ENCODE assay signal across 1 cellular context in genomic region chr12:123621101-123621500, GRCh38.
TF ChIP-seq lines count a peak whose summit lies in the region.

No MANE protein-coding gene starts in this region.

TF ChIP-seq in HepG2, 621 proteins besides CTCF, POLR2A, EP300 and RAD21:
- TF ChIP-seq, protein P1, sequence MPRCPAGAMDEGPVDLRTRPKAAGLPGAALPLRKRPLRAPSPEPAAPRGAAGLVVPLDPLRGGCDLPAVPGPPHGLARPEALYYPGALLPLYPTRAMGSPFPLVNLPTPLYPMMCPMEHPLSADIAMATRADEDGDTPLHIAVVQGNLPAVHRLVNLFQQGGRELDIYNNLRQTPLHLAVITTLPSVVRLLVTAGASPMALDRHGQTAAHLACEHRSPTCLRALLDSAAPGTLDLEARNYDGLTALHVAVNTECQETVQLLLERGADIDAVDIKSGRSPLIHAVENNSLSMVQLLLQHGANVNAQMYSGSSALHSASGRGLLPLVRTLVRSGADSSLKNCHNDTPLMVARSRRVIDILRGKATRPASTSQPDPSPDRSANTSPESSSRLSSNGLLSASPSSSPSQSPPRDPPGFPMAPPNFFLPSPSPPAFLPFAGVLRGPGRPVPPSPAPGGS (CRISPR knock-in tag; IDR thresholded peaks at IDR 0.05), result no peak
- TF ChIP-seq POLR2AphosphoS2 (IDR thresholded peaks at IDR 0.05; ENCODE audit: low read depth, low read length) (peak; percentile 81; the same call in 1 of the 2 replicates), HDAC2 (CRISPR knock-in tag; IDR thresholded peaks at IDR 0.05) (no peak), NONO (IDR thresholded peaks at IDR 0.05) (no peak), NONO (CRISPR knock-in tag; conservative IDR thresholded peaks at IDR 0.05) (no peak), RXRA (CRISPR knock-in tag; IDR thresholded peaks at IDR 0.05) (no peak)
